In genomic region chr6:125839471-125839870, GRCh38 we compare ENCODE assay signal across 20 cellular contexts. TPM values are rescaled to one million over a fixed set of nuclear protein-coding genes. Genes with fewer than 3 reads are reported as not detected.
DNase-seq lines count a peak whose midpoint lies in the region; ATAC-seq and TF ChIP-seq lines count a peak whose summit lies in the region.
"Had no signal": no experiment of that assay in that cellular context is flagged by ENCODE, and none has a peak within 500 bp of the region (broad histone marks: within the 10 kb centered on the region; RNA-seq: fewer than 3 reads in every experiment).

No MANE protein-coding gene starts in this region.

- H3K27ac ChIP-seq in right cardiac atrium (ENCODE audit: low read length) (peak overlapping the region; percentile 64), body of pancreas (no peak overlapping the region)
- H3K27ac ChIP-seq: neural progenitor cell, SJSA1 had no signal

- peaks cover 4% of the 10 kb centered on the region for H3K4me1 ChIP-seq in right cardiac atrium (ENCODE audit: control insufficient read depth, insufficient read depth, low read length)
- H3K4me1 ChIP-seq in body of pancreas = peaks cover 11% of the 10 kb centered on the region
- H3K4me1 ChIP-seq: neural progenitor cell, SJSA1 had no signal

- H3K4me3 Mint-ChIP-seq in natural killer cell treated with Interleukin-12 subunit alpha and Interleukin-12 subunit beta and Interleukin-15 and Interleukin-18, amount 100 ng/mL, for 72 hours = no peak overlapping the region
- H3K4me3 Mint-ChIP-seq: brain, IgD-negative memory B cell, neural progenitor cell had no signal

- no peak overlapping the region for H3K27ac Mint-ChIP-seq in natural killer cell treated with Interleukin-12 subunit alpha and Interleukin-12 subunit beta and Interleukin-15 and Interleukin-18, amount 100 ng/mL, for 72 hours
- H3K27ac Mint-ChIP-seq: brain, IgD-negative memory B cell, neural progenitor cell had no signal

- H3K27me3 ChIP-seq in right cardiac atrium (ENCODE audit: control insufficient read depth, insufficient read depth) (no peaks in the 10 kb centered on the region), body of pancreas (no peaks in the 10 kb centered on the region)
- H3K27me3 ChIP-seq: neural progenitor cell, SJSA1 had no signal

- TF ChIP-seq CTCF in cardiac fibroblast (IDR thresholded peaks at IDR 0.05; ENCODE audit: low read depth, low read length) (no peak), body of pancreas (IDR thresholded peaks at IDR 0.05) (no peak)

- TF ChIP-seq POLR2A in body of pancreas (IDR thresholded peaks at IDR 0.05) = no peak

- H3K27me3 Mint-ChIP-seq in natural killer cell treated with Interleukin-12 subunit alpha and Interleukin-12 subunit beta and Interleukin-15 and Interleukin-18, amount 100 ng/mL, for 72 hours = no peaks in the 10 kb centered on the region
- H3K27me3 Mint-ChIP-seq: brain, IgD-negative memory B cell had no signal

- H3K9me3 Mint-ChIP-seq in natural killer cell treated with Interleukin-12 subunit alpha and Interleukin-12 subunit beta and Interleukin-15 and Interleukin-18, amount 100 ng/mL, for 72 hours = no peaks in the 10 kb centered on the region
- H3K9me3 Mint-ChIP-seq: brain, IgD-negative memory B cell, neural progenitor cell had no signal

- H3K4me3 ChIP-seq in right cardiac atrium (ENCODE audit: low read length) = no peak overlapping the region
- H3K4me3 ChIP-seq in cardiac fibroblast (replicated peaks in 1 of 2; ENCODE audit: low read depth in 2 of 2, low read length in 2 of 2) = no peak overlapping the region
- H3K4me3 ChIP-seq in body of pancreas = no peak overlapping the region
- H3K4me3 ChIP-seq: neural progenitor cell, SJSA1 had no signal

- ATAC-seq in right cardiac atrium (peak in 1 of 2 donors; percentile 69), left ventricle myocardium superior (no peak), body of pancreas (no peak), HG03521 (IDR thresholded peaks at IDR 0.05; ENCODE audit: unreplicated experiment) (no peak)
- no peak for ATAC-seq in natural killer cell treated with Interleukin-12 subunit alpha and Interleukin-12 subunit beta and Interleukin-15 and Interleukin-18, amount 100 ng/mL, for 72 hours

- no peaks in the 10 kb centered on the region for H3K36me3 Mint-ChIP-seq in natural killer cell treated with Interleukin-12 subunit alpha and Interleukin-12 subunit beta and Interleukin-15 and Interleukin-18, amount 100 ng/mL, for 72 hours
- H3K36me3 Mint-ChIP-seq: brain, neural progenitor cell had no signal

- no peak for DNase-seq in right cardiac atrium
- no peak for DNase-seq in left ventricle myocardium superior
- peak; percentile 58 to 61 for DNase-seq in cardiac fibroblast (ENCODE audit: low read depth in 2 of 2)
- peak; percentile 42 to 73 for DNase-seq in lung microvascular endothelial cell (ENCODE audit: low read depth in 2 of 2)
- no peak for DNase-seq in NCI-H1092 (lab: John Stamatoyannopoulos, UW)
- DNase-seq in natural killer cell treated with Interleukin-12 subunit alpha and Interleukin-12 subunit beta and Interleukin-15 and Interleukin-18, amount 100 ng/mL, for 72 hours (ENCODE audit: low spot score) = no peak
- no peak for DNase-seq in body of pancreas
- DNase-seq: activated CD4-positive, alpha-beta T cell treated with anti-CD3 and anti-CD28 coated beads for 4 hours; activated CD8-positive, alpha-beta memory T cell treated with anti-CD3 and anti-CD28 coated beads, Interleukin-2, amount 50 U/mL, for 4 hours; activated naive CD4-positive, alpha-beta T cell; Calu3; effector memory CD4-positive, alpha-beta T cell; NCI-H1048; stimulated activated CD4-positive, alpha-beta T cell treated with anti-CD3 and anti-CD28 coated beads, Interleukin-4, amount 100 ng/mL, for 4 hours; T1000 had no signal

- 51% methylated on average over 7 of the region's 7 CpGs for WGBS in right cardiac atrium
- WGBS in body of pancreas, 2 donors = 60 to 65% methylated on average over 7 of the region's 7 CpGs

- H3K4me1 Mint-ChIP-seq in natural killer cell treated with Interleukin-12 subunit alpha and Interleukin-12 subunit beta and Interleukin-15 and Interleukin-18, amount 100 ng/mL, for 72 hours (ENCODE audit: low read depth in 2 of 2) = peaks cover 10 to 11% of the 10 kb centered on the region in 2 donors
- H3K4me1 Mint-ChIP-seq: neural progenitor cell had no signal

- H3K36me3 ChIP-seq in body of pancreas (replicated peaks in 1 of 2; ENCODE audit: insufficient read depth in 1 of 2, low read depth in 2 of 2) = no peaks in the 10 kb centered on the region
- H3K36me3 ChIP-seq: neural progenitor cell, SJSA1 had no signal

- intact Hi-C loops in right cardiac atrium (cut with DNase I) = no loop called here
- intact Hi-C loops in left ventricle myocardium superior (cut with micrococcal nuclease) = no loop called here
- intact Hi-C loops in body of pancreas (cut with DNase I) = no loop called here

- H3K9me3 ChIP-seq in right cardiac atrium (ENCODE audit: control insufficient read depth, low read length) = no peaks in the 10 kb centered on the region
- H3K9me3 ChIP-seq in body of pancreas = no peaks in the 10 kb centered on the region
- H3K9me3 ChIP-seq: SJSA1 had no signal

RNA-seq across cellular contexts. Expression of gene NCOA7, which starts 48.7 kb away (rescaled TPM):
- total RNA-seq in right cardiac atrium = 10 to 100 TPM; 12.6 to 18.6 (median 17.0) TPM
- 5.9 TPM for polyA plus RNA-seq in right cardiac atrium
- 10.2 TPM for total RNA-seq in left ventricle myocardium superior
- total RNA-seq in lung microvascular endothelial cell = 23.8 and 38.5 TPM in 2 replicates
- total RNA-seq in natural killer cell treated with Interleukin-12 subunit alpha and Interleukin-12 subunit beta and Interleukin-15 and Interleukin-18, amount 100 ng/mL, for 72 hours = 10 to 100 TPM; 41.4 to 63.9 TPM
- 10 to 100 TPM; 26.5 to 30.0 TPM for total RNA-seq in body of pancreas

Comparison
In these comparisons a context has a peak if more than half of its experiments do, and no peak if none do; other contexts are left out.
1. DNase-seq: peak in cardiac fibroblast (2 of 2) and lung microvascular endothelial cell (2 of 2); none in right cardiac atrium (0 of 3), left ventricle myocardium superior (single experiment), NCI-H1092 (single experiment), natural killer cell treated with Interleukin-12 subunit alpha and Interleukin-12 subunit beta and Interleukin-15 and Interleukin-18, amount 100 ng/mL, for 72 hours (single experiment) and body of pancreas (0 of 4).